In the genomic region with DNA sequence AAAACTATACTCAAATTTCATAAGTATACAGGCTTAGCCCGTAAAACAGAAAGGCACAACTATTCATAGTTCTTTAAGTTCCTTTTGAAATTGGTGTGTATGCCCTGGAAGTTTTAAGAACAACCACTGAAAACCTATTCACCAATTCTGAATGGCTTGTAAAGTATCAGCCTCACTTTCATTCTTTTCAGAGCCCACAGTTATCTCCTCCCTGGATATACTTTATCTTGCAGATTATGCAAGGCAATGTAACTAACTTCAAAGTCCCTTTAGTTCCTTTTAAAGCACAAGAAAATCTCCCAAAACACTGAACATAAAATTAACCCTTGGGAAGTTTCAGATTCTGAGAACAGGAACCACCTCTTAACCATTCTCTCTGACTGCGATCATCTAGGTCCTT, we compare ENCODE assay signal across 8 cellular contexts. TPM values are rescaled to one million over a fixed set of nuclear protein-coding genes. Genes with fewer than 3 reads are reported as not detected.
DNase-seq lines count a peak whose midpoint lies in the region; ATAC-seq and TF ChIP-seq lines count a peak whose summit lies in the region.

No MANE protein-coding gene starts in this region.

- intact Hi-C loops in PC-9 (cut with micrococcal nuclease; ENCODE audit: unreplicated experiment), result loop anchor here (5.0 kb wide), 1 partner anchor 73 kb away; no protein-coding TSS in a partner anchor

- no peaks in the 10 kb centered on the region for H3K27me3 ChIP-seq in DOHH2 (ENCODE audit: control insufficient read depth, low read length)
- H3K27me3 ChIP-seq in PC-9 (ENCODE audit: insufficient read depth, low read depth), result no peaks in the 10 kb centered on the region
- H3K27me3 ChIP-seq in esophagus (ENCODE audit: control insufficient read depth in 1 of 2, insufficient read depth in 2 of 2, low read length in 2 of 2), result no peaks in the 10 kb centered on the region
- no peaks in the 10 kb centered on the region for H3K27me3 ChIP-seq in trophoblast cell (ENCODE audit: insufficient read depth, low read length)

- H3K9me2 ChIP-seq in DOHH2 (replicated peaks; ENCODE audit: control insufficient read depth, low read length) (no peaks in the 10 kb centered on the region), PC-9 (ENCODE audit: insufficient read depth) (no peaks in the 10 kb centered on the region)

- TF ChIP-seq CTCF in DOHH2 (IDR thresholded peaks at IDR 0.05; ENCODE audit: low read depth, low read length, poor library complexity, severe bottlenecking) (no peak), PC-9 (conservative IDR thresholded peaks at IDR 0.05) (no peak)

- peaks cover 18% of the 10 kb centered on the region for H3K79me1 ChIP-seq in trophoblast cell (ENCODE audit: low read length)

- peaks cover 4% of the 10 kb centered on the region for H3K36me3 ChIP-seq in DOHH2 (ENCODE audit: control insufficient read depth, low read length)
- no peaks in the 10 kb centered on the region for H3K36me3 ChIP-seq in PC-9 (ENCODE audit: low read depth)
- H3K36me3 ChIP-seq in esophagus (ENCODE audit: control insufficient read depth in 2 of 2, insufficient read depth in 2 of 2, low read length in 1 of 2), result no peaks in the 10 kb centered on the region
- no peaks in the 10 kb centered on the region for H3K36me3 ChIP-seq in trophoblast cell (ENCODE audit: control insufficient read depth in 1 of 2, insufficient read depth in 2 of 2, low read length in 2 of 2)

- H3K4ac ChIP-seq in trophoblast cell (ENCODE audit: low read depth, low read length), result no peak overlapping the region

- no peak overlapping the region for H2BK5ac ChIP-seq in trophoblast cell (ENCODE audit: low read depth, low read length, poor library complexity)

- no TSS peak for BruUV-seq in PC-9 (replicated peaks; lab: Mats Ljungman, UMichigan)

- H4K20me1 ChIP-seq in DOHH2 (ENCODE audit: control insufficient read depth, insufficient read depth, low read depth, low read length) (no peaks in the 10 kb centered on the region), PC-9 (ENCODE audit: insufficient read depth) (no peaks in the 10 kb centered on the region)

- POLR2A ChIA-PET in PC-9 (lab: Charles Lee; ENCODE audit: unreplicated experiment), result no interaction called here

- H3K27ac ChIP-seq in DOHH2 (ENCODE audit: low read depth, low read length), result no peak overlapping the region
- 0 out of 2 replicates have a peak overlapping the region, but pooled peaks have one; percentile 4 for H3K27ac ChIP-seq in PC-9
- H3K27ac ChIP-seq in esophagus (ENCODE audit: low read depth in 2 of 2, low read length in 1 of 2), result peak overlapping the region in 1 of 2 donors; percentile 92
- peak overlapping the region; percentile 7 for H3K27ac ChIP-seq in trophoblast cell (ENCODE audit: low read depth, low read length)

- H2AK5ac ChIP-seq in trophoblast cell (ENCODE audit: low read length), result no peak overlapping the region

- H3K4me2 ChIP-seq in DOHH2 (ENCODE audit: low read length) (peak overlapping the region; percentile 81), PC-9 (peak overlapping the region; percentile 94), trophoblast cell (ENCODE audit: low read length) (peak overlapping the region; percentile 62)

- no peak overlapping the region for H2BK12ac ChIP-seq in trophoblast cell (ENCODE audit: low read length)

- no peak overlapping the region for H3K23ac ChIP-seq in trophoblast cell (ENCODE audit: low read length)

- no peak overlapping the region for H4K91ac ChIP-seq in trophoblast cell (ENCODE audit: low read depth, low read length)

- H2AFZ ChIP-seq in PC-9, result peak overlapping the region; percentile 87
- no peak overlapping the region for H2AFZ ChIP-seq in trophoblast cell (ENCODE audit: insufficient read depth, low read length, poor library complexity)

- H4K8ac ChIP-seq in trophoblast cell (ENCODE audit: low read depth, low read length), result no peak overlapping the region

- H3K9ac ChIP-seq in trophoblast cell (ENCODE audit: low read length), result no peak overlapping the region

- no peak for ATAC-seq in GM18868 (IDR thresholded peaks at IDR 0.05; ENCODE audit: unreplicated experiment)
- no peak for ATAC-seq in GM21390 (IDR thresholded peaks at IDR 0.05; ENCODE audit: unreplicated experiment)

- DNase-seq in PC-9 (no peak), trophoblast cell (no peak), NOMO-1 (lab: John Stamatoyannopoulos, UW; ENCODE audit: unreplicated experiment in 2 of 2) (no peak), NCI-H748 (lab: John Stamatoyannopoulos, UW; ENCODE audit: unreplicated experiment) (no peak)

- peaks cover 58% of the 10 kb centered on the region for H3K79me2 ChIP-seq in DOHH2 (ENCODE audit: control insufficient read depth, low read length)
- H3K79me2 ChIP-seq in PC-9 (ENCODE audit: low read depth), result peaks cover 52% of the 10 kb centered on the region
- peaks cover 19% of the 10 kb centered on the region for H3K79me2 ChIP-seq in trophoblast cell (ENCODE audit: control insufficient read depth, insufficient read depth, low read length, poor library complexity)

- H3F3A ChIP-seq in DOHH2 (ENCODE audit: control insufficient read depth, insufficient read depth) (peaks cover 11% of the 10 kb centered on the region), PC-9 (ENCODE audit: insufficient read depth, low read depth) (peaks cover 11% of the 10 kb centered on the region)

- H3K4me1 ChIP-seq in DOHH2 (ENCODE audit: control insufficient read depth, low read length) (peaks cover 29% of the 10 kb centered on the region), PC-9 (replicated peaks; ENCODE audit: insufficient read depth) (peaks cover 46% of the 10 kb centered on the region), esophagus (ENCODE audit: control insufficient read depth in 2 of 2, insufficient read depth in 2 of 2, low read length in 1 of 2) (no peaks in the 10 kb centered on the region), trophoblast cell (ENCODE audit: control insufficient read depth in 1 of 2, insufficient read depth in 2 of 2, low read length in 2 of 2) (peaks cover 10 to 12% of the 10 kb centered on the region in 2 experiments)

- H3K4me3 ChIP-seq in DOHH2 (ENCODE audit: low read length), result peak overlapping the region; percentile 95
- peak overlapping the region; percentile 83 for H3K4me3 ChIP-seq in PC-9
- H3K4me3 ChIP-seq in esophagus (ENCODE audit: low read depth in 1 of 2, low read length in 2 of 2), result peak overlapping the region; percentile 10 to 81
- no peak overlapping the region for H3K4me3 ChIP-seq in trophoblast cell (ENCODE audit: low read depth, low read length)

- H3K18ac ChIP-seq in trophoblast cell (ENCODE audit: low read length), result no peak overlapping the region

- WGBS in esophagus, 2 donors, result 27 to 38% methylated on average over 2 of the region's 2 CpGs
- no CpG with 5 or more reads among the region's 2 CpGs for WGBS in trophoblast cell (ENCODE audit: extremely low coverage, insufficient coverage, insufficient read length)

- no peak overlapping the region for H4K12ac ChIP-seq in trophoblast cell (ENCODE audit: low read depth, low read length)

- H2BK120ac ChIP-seq in trophoblast cell (ENCODE audit: insufficient read depth, low read length, poor library complexity), result no peak overlapping the region

- H3K14ac ChIP-seq in trophoblast cell (ENCODE audit: low read length), result no peak overlapping the region

- H3K9me3 ChIP-seq in DOHH2 (ENCODE audit: control insufficient read depth, insufficient read depth, low read length) (no peaks in the 10 kb centered on the region), PC-9 (ENCODE audit: insufficient read depth, low read depth) (no peaks in the 10 kb centered on the region), esophagus (ENCODE audit: control insufficient read depth in 2 of 2, insufficient read depth in 1 of 2, low read depth in 1 of 2, low read length in 1 of 2) (no peaks in the 10 kb centered on the region), trophoblast cell (ENCODE audit: insufficient read depth, low read depth, low read length) (no peaks in the 10 kb centered on the region)

- CTCF ChIA-PET in PC-9 (lab: Charles Lee), result no interaction called here

RNA-seq across cellular contexts. Expression of a gene that starts 1.1 kb away (rescaled TPM):
- total RNA-seq in PC-9 (2021), result 33.5 and 37.6 TPM in 2 replicates
- polyA plus RNA-seq in esophagus, result 10 to 100 TPM in 1 of 2 donors, 1 to 10 TPM in 1; 9.2 to 12.2 TPM
- 24.2 and 24.7 TPM in 2 replicates for polyA plus RNA-seq in trophoblast cell (2013)
